Comparison of ENCODE assay signal across 16 cellular contexts in genomic region chr2:238855299-238855698, GRCh38. TPM values are rescaled to one million over a fixed set of nuclear protein-coding genes. Genes with fewer than 3 reads are reported as not detected.
"Had no signal": no experiment of that assay in that cellular context is flagged by ENCODE, and none has a peak within 500 bp of the region (broad histone marks: within the 10 kb centered on the region; RNA-seq: fewer than 3 reads in every experiment).

No MANE protein-coding gene starts in this region.

- H3K27ac ChIP-seq: left ventricle myocardium inferior, neutrophil, testis had no signal

- H3K9me3 Mint-ChIP-seq: activated naive CD4-positive, alpha-beta T cell treated with anti-CD3 and anti-CD28 coated beads, Interleukin-2, amount 10 ng/mL, durations not matched to agents 7 days and 5 days; activated T-helper 2 cell treated with anti-CD3 and anti-CD28 coated beads, Interferon-gamma antibody, Interleukin-2, Interleukin-4, amounts not matched to agents 10 μg/mL and 5 μg/mL and 100 μg/mL, durations not matched to agents 14 hours and 24 hours and 36 hours; memory B cell; natural killer cell; T-cell had no signal

- H3K36me3 Mint-ChIP-seq: activated naive CD4-positive, alpha-beta T cell treated with anti-CD3 and anti-CD28 coated beads, Interleukin-2, amount 10 ng/mL, durations not matched to agents 7 days and 5 days; memory B cell; natural killer cell; T-cell had no signal

- H3K4me1 ChIP-seq: left ventricle myocardium inferior, testis had no signal

- H3K4me3 ChIP-seq: left ventricle myocardium inferior, smooth muscle cell, testis had no signal

- H3K27me3 ChIP-seq: testis had no signal

- DNase-seq: activated CD4-positive, alpha-beta T cell treated with anti-CD3 and anti-CD28 coated beads, Interleukin-2, amount 50 U/mL, for 1 hour; activated naive CD4-positive, alpha-beta T cell treated with anti-CD3 and anti-CD28 coated beads, Interleukin-2, amount 10 ng/mL, durations not matched to agents 7 days and 5 days; caudate nucleus; foreskin melanocyte; left ventricle myocardium inferior; natural killer cell; stimulated activated CD4-positive, alpha-beta T cell treated with anti-CD3 and anti-CD28 coated beads, Interleukin-4, amount 100 ng/mL, for 4 hours; stimulated activated naive CD8-positive, alpha-beta T cell treated with anti-CD3 and anti-CD28 coated beads, Interleukin-15, Interleukin-2, amounts not matched to agents 100 U/mL and 50 U/mL, for 24 hours; T-cell; T-helper 9 cell; testis had no signal

- H3K4me2 ChIP-seq: smooth muscle cell had no signal

- H3K27ac Mint-ChIP-seq: activated naive CD4-positive, alpha-beta T cell treated with anti-CD3 and anti-CD28 coated beads, Interleukin-2, amount 10 ng/mL, durations not matched to agents 7 days and 5 days; activated T-helper 2 cell treated with anti-CD3 and anti-CD28 coated beads, Interferon-gamma antibody, Interleukin-2, Interleukin-4, amounts not matched to agents 10 μg/mL and 5 μg/mL and 100 μg/mL, durations not matched to agents 14 hours and 24 hours and 36 hours; memory B cell; natural killer cell; T-cell had no signal

- H3K36me3 ChIP-seq: left ventricle myocardium inferior, neutrophil had no signal

- ATAC-seq: activated CD4-positive, CD25-positive, alpha-beta regulatory T cell treated with anti-CD3 and anti-CD28 coated beads, Interleukin-2, amount 50 U/mL, for 24 hours; natural killer cell; stimulated activated naive CD8-positive, alpha-beta T cell treated with anti-CD3 and anti-CD28 coated beads, Interleukin-15, Interleukin-2, amounts not matched to agents 100 U/mL and 50 U/mL, for 24 hours; T-cell had no signal

- H3K4me3 Mint-ChIP-seq: activated naive CD4-positive, alpha-beta T cell treated with anti-CD3 and anti-CD28 coated beads, Interleukin-2, amount 10 ng/mL, durations not matched to agents 7 days and 5 days; memory B cell; natural killer cell; T-cell had no signal

- H3K4me1 Mint-ChIP-seq: activated naive CD4-positive, alpha-beta T cell treated with anti-CD3 and anti-CD28 coated beads, Interleukin-2, amount 10 ng/mL, durations not matched to agents 7 days and 5 days; memory B cell; natural killer cell; T-cell had no signal

- H3K9me3 ChIP-seq: left ventricle myocardium inferior, testis had no signal

RNA-seq across cellular contexts. Expression of gene TWIST2, which starts 7.4 kb away (rescaled TPM):
- total RNA-seq: activated T-helper 2 cell treated with anti-CD3 and anti-CD28 coated beads, Interferon-gamma antibody, Interleukin-2, Interleukin-4, amounts not matched to agents 10 μg/mL and 5 μg/mL and 100 μg/mL, durations not matched to agents 14 hours and 24 hours and 36 hours; natural killer cell; T-cell had no signal
